In genomic region chr17:81285179-81285878, GRCh38 we compare ENCODE assay signal across 8 cellular contexts. TPM values are rescaled to one million over a fixed set of nuclear protein-coding genes. Genes with fewer than 3 reads are reported as not detected.
A peak's percentile ranks its signal among the peaks of the same experiment; 100 is the strongest.
DNase-seq lines count a peak whose midpoint lies in the region; ATAC-seq and TF ChIP-seq lines count a peak whose summit lies in the region.

No MANE protein-coding gene starts in this region.

- TF ChIP-seq CTCF in A673 (conservative IDR thresholded peaks at IDR 0.05; ENCODE audit: low read depth, low read length): no peak
- 0 out of 2 replicates have a peak, but pooled peaks have one; percentile 12 for TF ChIP-seq CTCF in Loucy (conservative IDR thresholded peaks at IDR 0.05; ENCODE audit: low read length)

- H3F3A ChIP-seq in Loucy (ENCODE audit: low read depth): 0 out of 2 replicates have a peak, but pooled peaks cover 5% of the 10 kb centered on the region

- peak overlapping the region; percentile 67 for H3K27ac ChIP-seq in A673 (ENCODE audit: low read depth, low read length, poor library complexity, severe bottlenecking)

- H4K20me1 ChIP-seq in Loucy (ENCODE audit: insufficient read depth, low read length, poor library complexity, severe bottlenecking): no peaks in the 10 kb centered on the region

- peaks cover 42% of the 10 kb centered on the region for H3K4me1 Mint-ChIP-seq in activated T-cell treated with anti-CD3 and anti-CD28 coated beads, Interleukin-2, amount 50 U/mL, for 4 hours (ENCODE audit: low read depth)

- peak overlapping the region; percentile 86 for H3K4me3 Mint-ChIP-seq in activated T-cell treated with anti-CD3 and anti-CD28 coated beads, Interleukin-2, amount 50 U/mL, for 4 hours

- POLR2A ChIA-PET in A673 (lab: Charles Lee; ENCODE audit: low non-redundant PET): no interaction called here

- H3K27me3 ChIP-seq in A673 (replicated peaks; ENCODE audit: insufficient read depth, low read depth, low read length, poor library complexity) (no peaks in the 10 kb centered on the region), Loucy (ENCODE audit: insufficient read depth, low read length, poor library complexity, severe bottlenecking) (no peaks in the 10 kb centered on the region)

- H3K79me2 ChIP-seq in Loucy (ENCODE audit: insufficient read depth, low read length): peaks cover 74% of the 10 kb centered on the region

- peak overlapping the region; percentile 95 for H3K9ac ChIP-seq in Loucy (ENCODE audit: low read depth, low read length, poor library complexity, severe bottlenecking)

- CTCF ChIA-PET in A673 (lab: Charles Lee): no interaction called here

- H2AFZ ChIP-seq in Loucy (ENCODE audit: low read length): peak overlapping the region; percentile 68

- DNase-seq in A673 (ENCODE audit: low spot score): no peak
- DNase-seq in activated T-cell treated with anti-CD3 and anti-CD28 coated beads, Interleukin-2, amount 50 U/mL, for 4 hours: peak; percentile 36
- DNase-seq in foreskin melanocyte: peak; percentile 62
- peak; percentile 85 for DNase-seq in sciatic nerve (ENCODE audit: low spot score)
- DNase-seq in NCI-H82 treated with DMSO at 0.1 percent for 48 hours (lab: John Stamatoyannopoulos, UW; ENCODE audit: unreplicated experiment): no peak
- no peak for DNase-seq in DMS79 (lab: John Stamatoyannopoulos, UW)
- no peak for DNase-seq in GOT3 (lab: John Stamatoyannopoulos, UW)

- intact Hi-C loops in A673 (cut with micrococcal nuclease; ENCODE audit: unreplicated experiment): no loop called here
- intact Hi-C loops in sciatic nerve (cut with DNase I): no loop called here

- no peaks in the 10 kb centered on the region for H3K9me3 Mint-ChIP-seq in activated T-cell treated with anti-CD3 and anti-CD28 coated beads, Interleukin-2, amount 50 U/mL, for 4 hours

- H3K4me3 ChIP-seq in A673 (ENCODE audit: low read depth, low read length, poor library complexity, severe bottlenecking) (no peak overlapping the region), Loucy (ENCODE audit: low read length, poor library complexity, severe bottlenecking) (peak overlapping the region; percentile 81)

- peak overlapping the region; percentile 84 for H3K4me2 ChIP-seq in Loucy (ENCODE audit: low read depth, low read length, poor library complexity, severe bottlenecking)

- no peaks in the 10 kb centered on the region for H3K9me2 ChIP-seq in Loucy (replicated peaks; ENCODE audit: low read depth, low read length)

- no TSS peak for BruUV-seq in A673 (replicated peaks; lab: Mats Ljungman, UMichigan)

- ATAC-seq in activated T-cell treated with anti-CD3 and anti-CD28 coated beads, Interleukin-2, amount 50 U/mL, for 4 hours: peak; percentile 88 to 89
- peak; percentile 86 for ATAC-seq in sciatic nerve

- no peaks in the 10 kb centered on the region for H3K4me1 ChIP-seq in A673 (ENCODE audit: insufficient read depth, low read length, poor library complexity, severe bottlenecking)
- peaks cover 20% of the 10 kb centered on the region for H3K4me1 ChIP-seq in Loucy (ENCODE audit: insufficient read depth, low read length, poor library complexity, severe bottlenecking)

- H3K36me3 Mint-ChIP-seq in activated T-cell treated with anti-CD3 and anti-CD28 coated beads, Interleukin-2, amount 50 U/mL, for 4 hours (ENCODE audit: insufficient read depth): peaks cover 10% of the 10 kb centered on the region

- H3K36me3 ChIP-seq in A673 (ENCODE audit: insufficient read depth, low read length, poor library complexity, severe bottlenecking): peaks cover 14% of the 10 kb centered on the region
- 0 out of 2 replicates have a peak, but pooled peaks cover under 1% of the 10 kb centered on the region for H3K36me3 ChIP-seq in Loucy (ENCODE audit: insufficient read depth, low read length)

- H3K27me3 Mint-ChIP-seq in activated T-cell treated with anti-CD3 and anti-CD28 coated beads, Interleukin-2, amount 50 U/mL, for 4 hours (ENCODE audit: low read depth): no peaks in the 10 kb centered on the region

- H3K9me3 ChIP-seq in A673 (ENCODE audit: low read depth, low read length, poor library complexity, severe bottlenecking) (no peaks in the 10 kb centered on the region), Loucy (ENCODE audit: insufficient read depth, low read depth, low read length) (no peaks in the 10 kb centered on the region)

RNA-seq across cellular contexts. Expression of gene SLC38A10, which starts 9.8 kb away (rescaled TPM):
- total RNA-seq in A673 (2021) (75.1 and 77.3 TPM in 2 replicates), sciatic nerve (61.6 TPM)
- 10 to 100 TPM; 45.7 to 58.6 (median 53.9) TPM for total RNA-seq in activated T-cell treated with anti-CD3 and anti-CD28 coated beads, Interleukin-2, amount 50 U/mL, for 4 hours

RNA-seq across cellular contexts. Expression of gene NDUFAF8, which starts 46.2 kb away (rescaled TPM):
- total RNA-seq in A673 (2021) (58.6 and 64.9 TPM in 2 replicates), sciatic nerve (37.4 TPM)
- total RNA-seq in activated T-cell treated with anti-CD3 and anti-CD28 coated beads, Interleukin-2, amount 50 U/mL, for 4 hours: 100 to 1,000 TPM; 123 to 144 (median 143) TPM

RNA-seq across cellular contexts. Expression of gene TEPSIN, which starts 46.5 kb away (rescaled TPM):
- 33.6 and 36.1 TPM in 2 replicates for total RNA-seq in A673 (2021)
- total RNA-seq in activated T-cell treated with anti-CD3 and anti-CD28 coated beads, Interleukin-2, amount 50 U/mL, for 4 hours: 10 to 100 TPM; 42.7 to 52.2 (median 47.4) TPM
- 38.1 TPM for total RNA-seq in sciatic nerve

Comparison
In these comparisons a context has a peak if more than half of its experiments do, and no peak if none do; other contexts are left out.
1. DNase-seq: peak in activated T-cell treated with anti-CD3 and anti-CD28 coated beads, Interleukin-2, amount 50 U/mL, for 4 hours (single experiment), foreskin melanocyte (single experiment) and sciatic nerve (single experiment); none in A673 (single experiment), NCI-H82 treated with DMSO at 0.1 percent for 48 hours (single experiment), DMS79 (single experiment) and GOT3 (single experiment).